In genomic region chr16:48385272-48385953, GRCh38 we compare ENCODE assay signal across 8 cellular contexts. TPM values are rescaled to one million over a fixed set of nuclear protein-coding genes. Genes with fewer than 3 reads are reported as not detected.
DNase-seq lines count a peak whose midpoint lies in the region; ATAC-seq and TF ChIP-seq lines count a peak whose summit lies in the region.

A gene with protein sequence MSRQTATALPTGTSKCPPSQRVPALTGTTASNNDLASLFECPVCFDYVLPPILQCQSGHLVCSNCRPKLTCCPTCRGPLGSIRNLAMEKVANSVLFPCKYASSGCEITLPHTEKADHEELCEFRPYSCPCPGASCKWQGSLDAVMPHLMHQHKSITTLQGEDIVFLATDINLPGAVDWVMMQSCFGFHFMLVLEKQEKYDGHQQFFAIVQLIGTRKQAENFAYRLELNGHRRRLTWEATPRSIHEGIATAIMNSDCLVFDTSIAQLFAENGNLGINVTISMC (minus strand): TSS chr16:48385413. CDS start chr16:48362428, 22,985 bp downstream.

- WGBS in neuronal stem cell (ENCODE audit: extremely low coverage in 2 of 2, insufficient read length in 2 of 2, insufficient replicate concordance in 1 of 2), 2 donors, result no CpG with 5 or more reads among the region's 96 CpGs

- ATAC-seq in DND-41 (ENCODE audit: insufficient read depth, low read depth), result peak; percentile 78
- ATAC-seq in GM21528 (IDR thresholded peaks at IDR 0.05; ENCODE audit: low FRiP score, unreplicated experiment), result peak; percentile 72

- H3K36me3 Mint-ChIP-seq in IgD-negative memory B cell, result no peaks in the 10 kb centered on the region

- no peaks in the 10 kb centered on the region for H3K36me3 ChIP-seq in DND-41 (ENCODE audit: insufficient read depth, low read length)
- no peaks in the 10 kb centered on the region for H3K36me3 ChIP-seq in SJCRH30
- H3K36me3 ChIP-seq in neuronal stem cell (replicated peaks in 1 of 2; ENCODE audit: control insufficient read depth in 2 of 2, insufficient read depth in 2 of 2, low read length in 2 of 2), result no peaks in the 10 kb centered on the region

- H4K20me1 ChIP-seq in DND-41 (ENCODE audit: insufficient read depth, low read length), result peaks cover 40% of the 10 kb centered on the region

- H3K9ac ChIP-seq in DND-41 (ENCODE audit: low read depth, low read length) (peak within 1 kb of the TSS; percentile 96), neuronal stem cell (ENCODE audit: low read depth, low read length, poor library complexity) (peak within 1 kb of the TSS; percentile 100)

- peak within 1 kb of the TSS; percentile 72 for H2BK15ac ChIP-seq in neuronal stem cell (ENCODE audit: low read length)

- peak within 1 kb of the TSS; percentile 34 for H2BK12ac ChIP-seq in neuronal stem cell (ENCODE audit: low read length)

- peaks cover 16 to 25% (median 22%) of the 10 kb centered on the region in 3 donors for H3K4me1 Mint-ChIP-seq in IgD-negative memory B cell

- H3K27me3 ChIP-seq in DND-41 (ENCODE audit: insufficient read depth, low read length, poor library complexity) (no peaks in the 10 kb centered on the region), SJCRH30 (no peaks in the 10 kb centered on the region), neuronal stem cell (ENCODE audit: control insufficient read depth in 3 of 3, insufficient read depth in 3 of 3, low read depth in 1 of 3, low read length in 3 of 3) (no peaks in the 10 kb centered on the region)

- peak within 1 kb of the TSS; percentile 96 for H2AFZ ChIP-seq in DND-41 (ENCODE audit: low read depth, low read length)
- peak within 1 kb of the TSS; percentile 97 for H2AFZ ChIP-seq in neuronal stem cell (ENCODE audit: low read length)

- H3K9me3 ChIP-seq in DND-41 (ENCODE audit: insufficient read depth, low read length, severe bottlenecking), result no peaks in the 10 kb centered on the region
- H3K9me3 ChIP-seq in SJCRH30 (replicated peaks), result no peaks in the 10 kb centered on the region
- H3K9me3 ChIP-seq in neuronal stem cell (replicated peaks in 1 of 2; ENCODE audit: control insufficient read depth in 2 of 2, insufficient read depth in 1 of 2, low read depth in 1 of 2, low read length in 2 of 2), result peaks cover 0 to 12% of the 10 kb centered on the region in 2 donors

- peak within 1 kb of the TSS; percentile 95 to 98 (median 96) for H3K27ac Mint-ChIP-seq in IgD-negative memory B cell

- H3K18ac ChIP-seq in neuronal stem cell (ENCODE audit: low read length), result peak within 1 kb of the TSS; percentile 100

- DNase-seq in DND-41 (peak; percentile 87), SJCRH30 (peak; percentile 80 to 89), activated gamma-delta T cell treated with Interleukin-2 at 50 U/mL for 16 hours (peak; percentile 84), foreskin melanocyte (peak; percentile 59), neuronal stem cell (ENCODE audit: low spot score) (peak; percentile 91)

- peak within 1 kb of the TSS; percentile 87 for H3K4me2 ChIP-seq in DND-41 (ENCODE audit: insufficient read depth, low read length)
- peak within 1 kb of the TSS; percentile 75 for H3K4me2 ChIP-seq in neuronal stem cell (ENCODE audit: insufficient read depth, low read length, poor library complexity, severe bottlenecking)

- H3K4ac ChIP-seq in neuronal stem cell (ENCODE audit: low read length), result peak within 1 kb of the TSS; percentile 97

- no peaks in the 10 kb centered on the region for H3K9me3 Mint-ChIP-seq in IgD-negative memory B cell

- H3K4me3 ChIP-seq in DND-41 (ENCODE audit: low read depth in 1 of 2, low read length in 2 of 2) (peak within 1 kb of the TSS; percentile 71 to 72), SJCRH30 (peak within 1 kb of the TSS; percentile 99), neuronal stem cell (ENCODE audit: low read length in 2 of 2) (peak within 1 kb of the TSS; percentile 80 to 97)

- H3K27ac ChIP-seq in DND-41 (ENCODE audit: low read length) (peak within 1 kb of the TSS; percentile 90), SJCRH30 (peak within 1 kb of the TSS; percentile 89), neuronal stem cell (replicated peaks; ENCODE audit: low read length) (peak within 1 kb of the TSS; percentile 99)

- H2AK5ac ChIP-seq in neuronal stem cell (ENCODE audit: low read depth, low read length), result peak within 1 kb of the TSS; percentile 77

- peaks cover 1% of the 10 kb centered on the region for H3K79me1 ChIP-seq in neuronal stem cell (ENCODE audit: low read depth, low read length)

- peak within 1 kb of the TSS; percentile 92 to 98 (median 98) for H3K4me3 Mint-ChIP-seq in IgD-negative memory B cell

- H3K27me3 Mint-ChIP-seq in IgD-negative memory B cell, result no peaks in the 10 kb centered on the region

- H3K4me1 ChIP-seq in DND-41 (ENCODE audit: insufficient read depth, low read length) (peaks cover 33% of the 10 kb centered on the region), SJCRH30 (peaks cover 5% of the 10 kb centered on the region; the same call in 1 of the 2 replicates), neuronal stem cell (ENCODE audit: control insufficient read depth in 2 of 2, insufficient read depth in 1 of 2, low read depth in 1 of 2, low read length in 2 of 2) (peaks cover 1 to 3% of the 10 kb centered on the region in 2 donors)

- H4K91ac ChIP-seq in neuronal stem cell (ENCODE audit: low read depth, low read length, poor library complexity), result peak within 1 kb of the TSS; percentile 99

- peak within 1 kb of the TSS; percentile 97 for H2BK5ac ChIP-seq in neuronal stem cell (ENCODE audit: low read length)

- peaks cover 48% of the 10 kb centered on the region for H3K79me2 ChIP-seq in DND-41 (ENCODE audit: insufficient read depth, low read length)

- TF ChIP-seq CTCF in DND-41 (IDR thresholded peaks at IDR 0.05; ENCODE audit: borderline replicate concordance, extremely low read depth, low read length, poor library complexity, severe bottlenecking) (no peak), subcutaneous adipose tissue (IDR thresholded peaks at IDR 0.05; ENCODE audit: low read depth) (no peak)

- H3K23ac ChIP-seq in neuronal stem cell (ENCODE audit: low read depth, low read length, poor library complexity), result peak within 1 kb of the TSS; percentile 97

- H3K14ac ChIP-seq in neuronal stem cell (ENCODE audit: low read length), result peak within 1 kb of the TSS; percentile 65

- peak within 1 kb of the TSS; percentile 97 for H2BK120ac ChIP-seq in neuronal stem cell (ENCODE audit: low read depth, low read length)

- H4K8ac ChIP-seq in neuronal stem cell (ENCODE audit: low read depth, low read length), result peak within 1 kb of the TSS; percentile 31

RNA-seq across cellular contexts. Expression of the gene that starts here (rescaled TPM):
- polyA plus RNA-seq in IgD-negative memory B cell, result 24.3 TPM
- total RNA-seq in SJCRH30 (2014; rRNA removed; shearing (Covaris generic)), result 36.8 and 41.3 TPM in 2 replicates
- 24.0 TPM for polyA plus RNA-seq in neuronal stem cell (2013, experiment 1 of 2)
- polyA plus RNA-seq in neuronal stem cell (2013, experiment 2 of 2), result 25.7 TPM
- 10 to 100 TPM; 36.3 to 50.9 (median 41.9) TPM for total RNA-seq in subcutaneous adipose tissue

Comparison
In these comparisons a context has a peak if more than half of its experiments do, and no peak if none do; other contexts are left out.
1. Peak in every context shown above with its lines: DNase-seq, ATAC-seq, H3K4me3 ChIP-seq and H3K27ac ChIP-seq.